In genomic region chr19:3061214-3062161, GRCh38 we compare ENCODE assay signal across 8 cellular contexts. TPM values are rescaled to one million over a fixed set of nuclear protein-coding genes. Genes with fewer than 3 reads are reported as not detected.
A peak's percentile ranks its signal among the peaks of the same experiment; 100 is the strongest.
DNase-seq lines count a peak whose midpoint lies in the region; ATAC-seq and TF ChIP-seq lines count a peak whose summit lies in the region.

No MANE protein-coding gene starts in this region.

- ATAC-seq in right lobe of liver, result peak; percentile 37 to 58 (median 50)
- no peak for ATAC-seq in GM21367 (IDR thresholded peaks at IDR 0.05; ENCODE audit: unreplicated experiment)

- TF ChIP-seq CTCF in choroid plexus epithelial cell (conservative IDR thresholded peaks at IDR 0.05; ENCODE audit: low read depth, low read length) (peak; percentile 35), right lobe of liver (IDR thresholded peaks at IDR 0.05) (peak; percentile 4 to 33 (median 28))

- under 1% methylated on average over 27 of the region's 85 CpGs for WGBS in right lobe of liver (ENCODE audit: insufficient coverage, low coverage, low lambda C conversion rate, missing lambda C conversion rate)

- DNase-seq in AG08396 (ENCODE audit: low spot score), result peak; percentile 75
- DNase-seq in H7, result peak; percentile 87
- peak; percentile 54 for DNase-seq in activated CD4-positive, CD25-positive, alpha-beta regulatory T cell treated with anti-CD3 and anti-CD28 coated beads, Interleukin-2, amount 50 U/mL, for 72 hours
- DNase-seq in choroid plexus epithelial cell (ENCODE audit: low read depth), result peak; percentile 34
- peak in 2 of 3 donors; percentile 64 to 69 for DNase-seq in right lobe of liver
- peak in 2 of 3 experiments; percentile 66 for DNase-seq in stimulated activated CD4-positive, alpha-beta T cell treated with anti-CD3 and anti-CD28 coated beads, TNF-alpha, amount 100 ng/mL, for 4 hours (ENCODE audit: low read depth in 3 of 3)
- no peak for DNase-seq in DMS114 treated with DMSO at 0.1 percent for 48 hours (lab: John Stamatoyannopoulos, UW; ENCODE audit: unreplicated experiment)

- peak overlapping the region; percentile 68 to 93 (median 80) for H3K27ac ChIP-seq in right lobe of liver

- no peaks in the 10 kb centered on the region for H3K27me3 ChIP-seq in H7 (ENCODE audit: control insufficient read depth, insufficient read depth, low read length)
- H3K27me3 ChIP-seq in right lobe of liver, result no peaks in the 10 kb centered on the region

- H3K4me1 ChIP-seq in right lobe of liver, result peaks cover 0 to 14% (median 7%) of the 10 kb centered on the region in 4 donors

- intact Hi-C loops in right lobe of liver (cut with DNase I), result no loop called here

- H3K36me3 ChIP-seq in H7 (replicated peaks; ENCODE audit: control insufficient read depth, insufficient read depth, low read length) (peaks cover 6% of the 10 kb centered on the region), right lobe of liver (peaks cover 0 to 16% (median 0%) of the 10 kb centered on the region in 4 donors)

- TF ChIP-seq POLR2A in right lobe of liver (IDR thresholded peaks at IDR 0.05), result no peak

- H3K9me3 ChIP-seq in right lobe of liver, result no peaks in the 10 kb centered on the region

- H3K4me3 ChIP-seq in H7 (ENCODE audit: insufficient read depth, low read depth, low read length) (peak overlapping the region; percentile 77), choroid plexus epithelial cell (ENCODE audit: low read depth, low read length) (peak overlapping the region; percentile 78), right lobe of liver (peak overlapping the region; percentile 72 to 89 (median 73))

RNA-seq across cellular contexts. Expression of gene TLE5, which starts 0.8 kb away (rescaled TPM):
- total RNA-seq in H7 (2014; rRNA removed; shearing (Covaris generic)), result 300 and 386 TPM in 2 replicates
- total RNA-seq in right lobe of liver, result 100 to 1,000 TPM; 119 to 198 (median 152) TPM

RNA-seq across cellular contexts. Expression of gene TLE2, which starts 32.4 kb away (rescaled TPM):
- total RNA-seq in H7 (2014; rRNA removed; shearing (Covaris generic)), result 9.6 and 18.7 TPM in 2 replicates
- 10 to 100 TPM in 2 of 6 experiments, 1 to 10 TPM in 4; 6.1 to 20.6 (median 9.3) TPM for total RNA-seq in right lobe of liver

RNA-seq across cellular contexts. Expression of gene GNA11, which starts 32.7 kb away (rescaled TPM):
- total RNA-seq in H7 (2014; rRNA removed; shearing (Covaris generic)), result 30.0 and 35.0 TPM in 2 replicates
- total RNA-seq in right lobe of liver, result 10 to 100 TPM; 19.5 to 28.0 (median 22.4) TPM
